16 cellular contexts compared by ENCODE assay signal in genomic region chr14:102264355-102264754, GRCh38. TPM values are rescaled to one million over a fixed set of nuclear protein-coding genes. Genes with fewer than 3 reads are reported as not detected.
DNase-seq lines count a peak whose midpoint lies in the region; ATAC-seq, FAIRE-seq and TF ChIP-seq lines count a peak whose summit lies in the region.
"Had no signal": no experiment of that assay in that cellular context is flagged by ENCODE, and none has a peak within 500 bp of the region (broad histone marks: within the 10 kb centered on the region; RNA-seq: fewer than 3 reads in every experiment).

No MANE protein-coding gene starts in this region.

- H2BK120ac ChIP-seq in IMR-90 (ENCODE audit: low read depth, low read length): peak overlapping the region; percentile 64

- H2BK15ac ChIP-seq in IMR-90 (ENCODE audit: low read depth, low read length): peak overlapping the region; percentile 35; the same call in 1 of the 3 replicates

- peaks cover 16% of the 10 kb centered on the region for H3K4me1 Mint-ChIP-seq in chondrocyte (ENCODE audit: low read depth)

- H3K9me3 Mint-ChIP-seq in chondrocyte (ENCODE audit: low read depth): no peaks in the 10 kb centered on the region
- H3K9me3 Mint-ChIP-seq: nephron had no signal

- FAIRE-seq in pancreas (lab: Jason Lieb, UNC): no peak
- FAIRE-seq: GM12878 had no signal

- dilution Hi-C loops in IMR-90 (cut with HindIII; ENCODE audit: low sequenced_read_pairs, unreplicated experiment): no loop called here

- peak overlapping the region in 1 of 2 experiments; percentile 66; a peak in 2 of 4 replicates for H4K8ac ChIP-seq in IMR-90 (ENCODE audit: low read depth in 2 of 2, low read length in 2 of 2)

- BruUV-seq in IMR-90 (replicated peaks; lab: Mats Ljungman, UMichigan): no TSS peak

- no peaks in the 10 kb centered on the region for H3K36me3 Mint-ChIP-seq in chondrocyte (ENCODE audit: low read depth)

- DNase-seq in IMR-90 (no peak), chondrocyte (ENCODE audit: low spot score) (no peak), left ventricle myocardium superior (no peak), pancreas (no peak), amygdala (lab: John Stamatoyannopoulos, UW) (no peak), LoVo (ENCODE audit: low spot score) (no peak), GM10248 (ENCODE audit: extremely low spot score) (no peak)
- DNase-seq: Caco-2, foreskin fibroblast, NCI-H146, NCI-H446 treated with DMSO at 0.1 percent for 48 hours, substantia nigra had no signal

- peak overlapping the region; percentile 65 for H2AK9ac ChIP-seq in IMR-90 (replicated peaks; ENCODE audit: low read depth, low read length, poor library complexity)

- H3K9me1 ChIP-seq in IMR-90 (ENCODE audit: insufficient read depth, low read length): 0 out of 2 replicates have a peak, but pooled peaks cover 5% of the 10 kb centered on the region

- H3K18ac ChIP-seq in IMR-90 (ENCODE audit: low read depth, low read length): no peak overlapping the region

- H3K4me3 ChIP-seq in IMR-90 (ENCODE audit: insufficient read depth, low read depth, low read length) (no peak overlapping the region), pancreas (no peak overlapping the region)
- H3K4me3 ChIP-seq: GM12878 had no signal

- H4K91ac ChIP-seq in IMR-90 (ENCODE audit: insufficient read depth, low read depth, low read length): peak overlapping the region; percentile 68; the same call in 1 of the 2 replicates

- no peak overlapping the region for H2AFZ ChIP-seq in IMR-90 (replicated peaks; ENCODE audit: low read length, poor library complexity)

- TF ChIP-seq CTCF in IMR-90 (conservative IDR thresholded peaks at IDR 0.05; ENCODE audit: low read depth, low read length) (no peak), chondrocyte (IDR thresholded peaks at IDR 0.05) (no peak), pancreas (IDR thresholded peaks at IDR 0.05) (no peak), GM10248 (IDR thresholded peaks at IDR 0.05; ENCODE audit: control extremely low read depth, extremely low read depth, low read depth, missing control alignments) (no peak)

- no peak for TF ChIP-seq RAD21 in IMR-90 (IDR thresholded peaks at IDR 0.05; ENCODE audit: low read length)

- H3K14ac ChIP-seq in IMR-90 (replicated peaks; ENCODE audit: low read depth, low read length): peak overlapping the region; percentile 8

- H4K5ac ChIP-seq in IMR-90 (ENCODE audit: low read depth, low read length): no peak overlapping the region; the same call in 1 of the 2 replicates

- no peaks in the 10 kb centered on the region for H3K27me3 Mint-ChIP-seq in chondrocyte (ENCODE audit: low read depth)

- H3K27ac ChIP-seq in IMR-90 (ENCODE audit: insufficient read depth, low read length) (no peak overlapping the region; the same call in 1 of the 2 replicates), pancreas (peak overlapping the region in 2 of 4 donors; percentile 12 to 39)

- H2BK20ac ChIP-seq in IMR-90 (ENCODE audit: low read depth, low read length): peak overlapping the region; percentile 45; the same call in 1 of the 2 replicates

- POLR2A ChIA-PET in IMR-90 (lab: Charles Lee; ENCODE audit: unreplicated experiment) (no interaction called here), GM10248 (lab: Yijun Ruan, JAX) (no interaction called here)

- H3K36me3 ChIP-seq in IMR-90 (ENCODE audit: control insufficient read depth, insufficient read depth, low read length) (no peaks in the 10 kb centered on the region), pancreas (no peaks in the 10 kb centered on the region)

- H3K9ac ChIP-seq in IMR-90 (ENCODE audit: low read depth, low read length): no peak overlapping the region

- no peaks in the 10 kb centered on the region for H4K20me1 ChIP-seq in IMR-90 (ENCODE audit: insufficient read depth, low read length)

- peak overlapping the region; percentile 26; the same call in 1 of the 2 replicates for H2AK5ac ChIP-seq in IMR-90 (ENCODE audit: low read depth, low read length)

- 93% methylated on average over 5 of the region's 8 CpGs; no CpG with 5 or more reads in 1 of the 2 experiments for WGBS in IMR-90 (ENCODE audit: extremely low coverage in 2 of 2, insufficient read length in 1 of 2), 2 experiments
- WGBS in pancreas, 2 donors: 33 to 38% methylated on average over 8 of the region's 8 CpGs

- no peak overlapping the region for H3K4me3 Mint-ChIP-seq in chondrocyte (ENCODE audit: unreplicated experiment)
- H3K4me3 Mint-ChIP-seq: nephron had no signal

- 0 out of 4 replicates have a peak, but pooled peaks cover 0 to 2% of the 10 kb centered on the region in 2 experiments for H3K79me1 ChIP-seq in IMR-90 (ENCODE audit: low read depth in 1 of 2, low read length in 2 of 2)

- in situ Hi-C loops in IMR-90 (cut with MboI; ENCODE audit: low sequenced_read_pairs): no loop called here

- H3K27me3 ChIP-seq in IMR-90 (ENCODE audit: control insufficient read depth, insufficient read depth, low read length): no peaks in the 10 kb centered on the region
- H3K27me3 ChIP-seq in pancreas: no peaks in the 10 kb centered on the region

- H3K4ac ChIP-seq in IMR-90 (ENCODE audit: low read depth, low read length): peak overlapping the region; percentile 41; the same call in 1 of the 2 replicates

- TF ChIP-seq POLR2A in IMR-90 (IDR thresholded peaks at IDR 0.05; ENCODE audit: low read depth, low read length): no peak

- H3K9me3 ChIP-seq in IMR-90 (ENCODE audit: control insufficient read depth, insufficient read depth, low read length): no peaks in the 10 kb centered on the region
- H3K9me3 ChIP-seq in pancreas: no peaks in the 10 kb centered on the region
- H3K9me3 ChIP-seq: Caco-2 had no signal

- peak overlapping the region; percentile 18 for H2BK5ac ChIP-seq in IMR-90 (ENCODE audit: low read depth, low read length, poor library complexity, severe bottlenecking)

- no peak overlapping the region; the same call in 1 of the 2 replicates for H3K56ac ChIP-seq in IMR-90 (ENCODE audit: extremely low read depth, insufficient read depth, low read length)

- intact Hi-C loops in IMR-90 (cut with micrococcal nuclease): no loop called here
- intact Hi-C loops in left ventricle myocardium superior (cut with micrococcal nuclease): no loop called here
- intact Hi-C loops in pancreas (cut with DNase I): no loop called here

- peak overlapping the region; percentile 84 for H3K23ac ChIP-seq in IMR-90 (ENCODE audit: low read depth, low read length)

- CTCF ChIA-PET in IMR-90 (lab: Yijun Ruan, JAX): no interaction called here
- CTCF ChIA-PET in GM10248 (lab: Yijun Ruan, JAX): interaction anchor here (1.1 kb wide), 1 partner anchor 31 kb away, joined by 3 read pairs; no protein-coding TSS in a partner anchor

- no peak overlapping the region for H3K4me2 ChIP-seq in IMR-90 (ENCODE audit: low read depth, low read length)

- ATAC-seq in IMR-90 (ENCODE audit: low read depth) (no peak), left ventricle myocardium superior (peak; percentile 71), pancreas (peak; percentile 60 to 70 (median 66)), GM19467 (IDR thresholded peaks at IDR 0.05; ENCODE audit: unreplicated experiment) (no peak)
- ATAC-seq: activated CD4-positive, CD25-positive, alpha-beta regulatory T cell treated with anti-CD3 and anti-CD28 coated beads, Interleukin-2, amount 50 U/mL, for 24 hours; GM12878 had no signal

- H3K27ac Mint-ChIP-seq in chondrocyte (ENCODE audit: unreplicated experiment): peak overlapping the region; percentile 23
- H3K27ac Mint-ChIP-seq: nephron had no signal

- H3K4me1 ChIP-seq in IMR-90 (ENCODE audit: control insufficient read depth, insufficient read depth, low read length) (peaks cover 8% of the 10 kb centered on the region), pancreas (peaks cover 0 to 16% (median 14%) of the 10 kb centered on the region in 3 donors)
- H3K4me1 ChIP-seq: Caco-2 had no signal

TF ChIP-seq in IMR-90, 13 proteins besides CTCF, POLR2A, EP300 and RAD21:
- TF ChIP-seq CEBPB (IDR thresholded peaks at IDR 0.05; ENCODE audit: low read depth, low read length): no peak
- TF ChIP-seq BHLHE40 (IDR thresholded peaks at IDR 0.05; ENCODE audit: low read depth, low read length): no peak
- no peak for TF ChIP-seq MXI1 (IDR thresholded peaks at IDR 0.05; ENCODE audit: borderline replicate concordance, low read depth, low read length)
- no peak for TF ChIP-seq CHD1 (IDR thresholded peaks at IDR 0.05; ENCODE audit: low read depth, low read length)
- TF ChIP-seq ELK1 (IDR thresholded peaks at IDR 0.05; ENCODE audit: borderline replicate concordance, low read depth, low read length): no peak
- TF ChIP-seq MAZ (IDR thresholded peaks at IDR 0.05; ENCODE audit: borderline replicate concordance, low read depth, low read length): no peak
TF ChIP-seq in IMR-90: peak in this region for 0.

RNA-seq across cellular contexts. Expression of gene MOK, which starts 40.6 kb away (rescaled TPM):
- total RNA-seq in IMR-90 (2012; rRNA removed) (16.8 and 24.4 TPM in 2 replicates), chondrocyte (3.8 to 10.1 TPM (median 4.5 TPM) in 3 replicates), left ventricle myocardium superior (10.9 TPM), pancreas (10 to 100 TPM in 2 of 6 donors, 1 to 10 TPM in 4; 7.7 to 10.7 (median 8.6) TPM)
- polyA plus RNA-seq in IMR-90 (2012; rRNA removed) (48.1 and 48.5 TPM in 2 replicates), pancreas (10 to 100 TPM; 24.9 to 35.9 TPM)
- polyA plus RNA-seq in IMR-90 (2012; cell fraction: cytosol; rRNA removed): 22.5 and 28.2 TPM in 2 replicates
- 188 and 260 TPM in 2 replicates for polyA plus RNA-seq in IMR-90 (2012; cell fraction: nucleus; rRNA removed; ENCODE audit: low replicate concordance)

RNA-seq across cellular contexts. Expression of gene ZNF839, which starts 55.2 kb away (rescaled TPM):
- total RNA-seq in IMR-90 (2012; rRNA removed) (5.7 and 6.4 TPM in 2 replicates), chondrocyte (8.2 to 11.4 TPM (median 8.2 TPM) in 3 replicates), left ventricle myocardium superior (7.4 TPM), pancreas (1 to 10 TPM; 5.9 to 8.3 (median 6.8) TPM)
- polyA plus RNA-seq in IMR-90 (2012; rRNA removed) (9.8 and 10.7 TPM in 2 replicates), pancreas (10 to 100 TPM; 16.3 to 24.9 TPM)
- polyA plus RNA-seq in IMR-90 (2012; cell fraction: cytosol; rRNA removed): 4.8 and 5.5 TPM in 2 replicates
- polyA plus RNA-seq in IMR-90 (2012; cell fraction: nucleus; rRNA removed; ENCODE audit: low replicate concordance): 42.8 and 49.8 TPM in 2 replicates

Comparison
In these comparisons a context has a peak if more than half of its experiments do, and no peak if none do; other contexts are left out.
1. ATAC-seq: peak in left ventricle myocardium superior (single experiment) and pancreas (4 of 4); none in IMR-90 (single experiment) and GM19467 (single experiment).